8 cellular contexts compared by ENCODE assay signal in the genomic region with DNA sequence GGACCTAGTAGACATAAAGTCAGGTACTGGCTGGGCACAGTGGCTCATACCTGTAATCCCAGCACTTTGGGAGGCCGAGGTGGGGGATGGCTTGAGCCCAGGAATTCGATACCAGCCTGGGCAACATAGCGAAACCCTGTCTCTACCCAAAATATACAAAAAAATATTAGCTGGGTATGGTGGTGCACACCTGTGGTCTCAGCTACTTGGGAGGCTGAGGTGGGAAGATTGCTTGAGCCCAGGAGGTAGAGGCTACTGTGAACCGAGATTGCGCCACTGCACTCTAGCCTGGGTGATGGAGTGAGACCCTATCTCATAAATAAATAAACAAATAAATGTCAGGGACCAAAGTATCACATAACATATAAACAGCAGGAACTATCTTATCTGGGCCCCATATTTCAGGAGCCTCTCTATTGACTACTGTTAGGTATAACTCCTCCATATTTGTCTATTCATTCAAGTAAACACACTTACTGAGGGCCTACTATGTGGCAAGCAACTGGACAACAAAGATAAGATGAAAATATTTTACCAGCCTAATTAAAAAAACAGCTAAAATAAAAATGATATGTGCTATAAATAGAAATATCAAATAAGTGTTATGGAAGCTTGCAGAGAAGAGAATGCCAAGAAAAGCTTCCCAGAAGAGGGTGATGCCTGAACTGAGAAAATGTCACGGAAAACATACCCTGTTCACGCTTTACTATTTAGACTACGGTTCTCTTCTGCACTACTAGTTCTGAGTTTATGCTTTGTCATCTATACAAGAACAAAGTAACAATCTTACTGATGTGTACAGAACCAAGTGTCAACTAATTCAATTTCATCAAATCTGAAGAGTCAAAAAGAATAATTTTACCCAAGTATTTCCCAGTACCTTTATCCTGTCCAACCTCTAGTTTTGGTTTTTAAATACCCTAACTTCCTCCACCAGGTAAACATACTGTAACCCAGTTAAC. TPM values are rescaled to one million over a fixed set of nuclear protein-coding genes. Genes with fewer than 3 reads are reported as not detected.
A peak's percentile ranks its signal among the peaks of the same experiment; 100 is the strongest.
DNase-seq lines count a peak whose midpoint lies in the region; ATAC-seq and TF ChIP-seq lines count a peak whose summit lies in the region.

No MANE protein-coding gene starts in this region.

- H3K4me3 Mint-ChIP-seq in naive thymus-derived CD8-positive, alpha-beta T cell, result peak overlapping the region; percentile 86 to 97 (median 96)

- no peaks in the 10 kb centered on the region for H3K4me1 ChIP-seq in BE2C
- peaks cover 0 to 28% (median 7%) of the 10 kb centered on the region in 4 donors for H3K4me1 ChIP-seq in Peyer's patch

- POLR2A ChIA-PET in naive thymus-derived CD8-positive, alpha-beta T cell (lab: Charles Lee), result interaction anchor here (0.7 to 2.3 kb wide), 5 partner anchors 9 to 57 kb away, joined by 3 to 10 read pairs (median 5); partner anchors contain the start of genes PGAP2 and RHOG

- peak overlapping the region; percentile 93 to 100 (median 99) for H3K27ac Mint-ChIP-seq in naive thymus-derived CD8-positive, alpha-beta T cell

- no peak for ATAC-seq in naive thymus-derived CD8-positive, alpha-beta T cell

- peaks cover 17 to 69% (median 58%) of the 10 kb centered on the region in 4 donors for H3K4me1 Mint-ChIP-seq in naive thymus-derived CD8-positive, alpha-beta T cell

- H3K27me3 ChIP-seq in BE2C, result no peaks in the 10 kb centered on the region
- H3K27me3 ChIP-seq in dorsolateral prefrontal cortex, result no peaks in the 10 kb centered on the region
- no peaks in the 10 kb centered on the region for H3K27me3 ChIP-seq in Peyer's patch

- TF ChIP-seq CTCF in BE2C (IDR thresholded peaks at IDR 0.05; ENCODE audit: low read depth, low read length) (no peak), LNCaP clone FGC (IDR thresholded peaks at IDR 0.05; ENCODE audit: control insufficient read depth, extremely low read depth, insufficient read depth) (no peak), dorsolateral prefrontal cortex (IDR thresholded peaks at IDR 0.05 in 54 of 56, conservative IDR thresholded peaks at IDR 0.05 in 2 of 56; ENCODE audit: low read depth in 1 of 56, partially characterized antibody in 56 of 56) (no peak), Peyer's patch (IDR thresholded peaks at IDR 0.05) (no peak)

- H3K4me3 ChIP-seq in BE2C (ENCODE audit: low read depth, low read length) (peak overlapping the region; percentile 73), LNCaP clone FGC (ENCODE audit: low read depth, low read length) (peak overlapping the region; percentile 99), dorsolateral prefrontal cortex (peak overlapping the region in 56 of 59 donors; percentile 79 to 100 (median 98)), Peyer's patch (peak overlapping the region in 2 of 4 donors; percentile 81 to 82)

- H3K36me3 ChIP-seq in BE2C, result peaks cover 9% of the 10 kb centered on the region
- peaks cover 0 to 22% (median 0%) of the 10 kb centered on the region in 3 donors for H3K36me3 ChIP-seq in Peyer's patch

- H3K36me3 Mint-ChIP-seq in naive thymus-derived CD8-positive, alpha-beta T cell, result peaks cover 0 to 45% (median 0%) of the 10 kb centered on the region in 3 donors

- DNase-seq in BE2C (no peak), LNCaP clone FGC (ENCODE audit: low read depth) (no peak), dorsolateral prefrontal cortex (no peak), NCI-H1105 treated with DMSO at 0.1 percent for 48 hours (lab: John Stamatoyannopoulos, UW) (no peak), Peyer's patch (no peak), islet precursor cell (no peak), T1000 (lab: John Stamatoyannopoulos, UW) (no peak)
- DNase-seq in naive thymus-derived CD8-positive, alpha-beta T cell, result no peak

- H3K27ac ChIP-seq in dorsolateral prefrontal cortex (peak overlapping the region in 2 of 59 donors; percentile 6 to 96), Peyer's patch (peak overlapping the region in 2 of 4 donors; percentile 0 to 95)

- intact Hi-C loops in dorsolateral prefrontal cortex (cut with DNase I), result loop anchor here (2.0 to 5.0 kb wide), 3 partner anchors 45 to 297 kb away; partner anchors contain the start of genes RHOG (in 2 of the 2) and RRM1 (in 1 of the 2)

- H3K9me3 ChIP-seq in BE2C, result no peaks in the 10 kb centered on the region
- H3K9me3 ChIP-seq in Peyer's patch, result no peaks in the 10 kb centered on the region

- H3K9me3 Mint-ChIP-seq in naive thymus-derived CD8-positive, alpha-beta T cell, result no peaks in the 10 kb centered on the region

- H3K27me3 Mint-ChIP-seq in naive thymus-derived CD8-positive, alpha-beta T cell, result peaks cover 0 to 2% (median 0%) of the 10 kb centered on the region in 5 donors

- no peak for TF ChIP-seq POLR2A in Peyer's patch (IDR thresholded peaks at IDR 0.05)

RNA-seq across cellular contexts. Expression of gene NUP98, which starts 1.9 kb away (rescaled TPM):
- polyA plus RNA-seq in BE2C (2012; ENCODE audit: insufficient read depth, insufficient read length, low read depth), result 36.4 TPM
- total RNA-seq in dorsolateral prefrontal cortex (10 to 100 TPM; 40.2 to 80.3 (median 56.5) TPM), Peyer's patch (100 to 1,000 TPM in 1 of 4 donors, 10 to 100 TPM in 3; 67.7 to 113 (median 86.8) TPM)
- 100 to 1,000 TPM; 106 to 126 TPM for total RNA-seq in naive thymus-derived CD8-positive, alpha-beta T cell
- 10 to 100 TPM; 31.8 to 50.9 (median 44.9) TPM for polyA plus RNA-seq in naive thymus-derived CD8-positive, alpha-beta T cell

RNA-seq across cellular contexts. Expression of gene PGAP2, which starts 12.9 kb away (rescaled TPM):
- polyA plus RNA-seq in BE2C (2012; ENCODE audit: insufficient read depth, insufficient read length, low read depth), result 9.8 TPM
- total RNA-seq in dorsolateral prefrontal cortex, result 10 to 100 TPM; 15.7 to 52.0 (median 29.4) TPM
- 10 to 100 TPM; 23.0 to 23.1 TPM for total RNA-seq in naive thymus-derived CD8-positive, alpha-beta T cell
- polyA plus RNA-seq in naive thymus-derived CD8-positive, alpha-beta T cell, result 10 to 100 TPM; 13.6 to 24.2 (median 21.9) TPM
- total RNA-seq in Peyer's patch, result 10 to 100 TPM in 3 of 4 donors, 1 to 10 TPM in 1; 9.1 to 67.2 (median 53.7) TPM

RNA-seq across cellular contexts. Expression of gene RHOG, which starts 45.3 kb away (rescaled TPM):
- polyA plus RNA-seq in BE2C (2012; ENCODE audit: insufficient read depth, insufficient read length, low read depth), result 130 TPM
- total RNA-seq in dorsolateral prefrontal cortex (100 to 1,000 TPM in 1 of 120 experiments, 10 to 100 TPM in 119; 13.0 to 131 (median 35.8) TPM), Peyer's patch (10 to 100 TPM; 33.8 to 83.0 (median 67.0) TPM)
- total RNA-seq in naive thymus-derived CD8-positive, alpha-beta T cell, result 10 to 100 TPM; 78.4 to 79.3 TPM
- polyA plus RNA-seq in naive thymus-derived CD8-positive, alpha-beta T cell, result 100 to 1,000 TPM; 125 to 175 (median 144) TPM
